In the genomic region with DNA sequence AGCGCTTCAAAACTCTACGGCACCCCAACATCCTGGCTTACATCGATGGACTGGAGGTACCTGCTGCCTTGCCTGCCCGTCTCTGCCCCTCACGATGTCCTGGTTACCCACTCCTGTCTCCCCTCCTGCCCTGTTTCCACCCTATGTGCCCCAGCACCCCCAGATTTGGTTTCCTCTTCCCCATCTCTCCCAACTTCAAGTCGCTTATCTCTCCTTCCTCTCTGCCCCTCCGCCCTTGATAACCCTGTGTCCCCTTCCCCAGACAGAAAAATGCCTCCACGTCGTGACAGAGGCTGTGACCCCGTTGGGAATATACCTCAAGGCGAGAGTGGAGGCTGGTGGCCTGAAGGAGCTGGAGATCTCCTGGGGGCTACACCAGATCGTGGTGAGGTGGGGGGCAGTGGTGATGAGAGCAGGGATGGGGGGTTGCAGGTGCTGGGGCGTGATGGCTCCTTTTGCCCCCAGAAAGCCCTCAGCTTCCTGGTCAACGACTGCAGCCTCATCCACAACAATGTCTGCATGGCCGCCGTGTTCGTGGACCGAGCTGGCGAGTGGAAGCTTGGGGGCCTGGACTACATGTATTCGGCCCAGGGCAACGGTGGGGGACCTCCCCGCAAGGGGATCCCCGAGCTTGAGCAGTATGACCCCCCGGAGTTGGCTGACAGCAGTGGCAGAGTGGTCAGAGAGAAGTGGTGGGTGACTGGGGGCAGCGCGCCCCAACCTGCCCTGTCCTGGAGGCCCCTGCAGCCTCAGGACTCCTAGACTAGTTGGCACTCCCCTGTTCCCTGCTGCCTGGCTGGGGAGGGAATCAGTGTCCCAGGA, we compare ENCODE assay signal across 8 cellular contexts. TPM values are rescaled to one million over a fixed set of nuclear protein-coding genes. Genes with fewer than 3 reads are reported as not detected.
DNase-seq lines count a peak whose midpoint lies in the region; ATAC-seq and TF ChIP-seq lines count a peak whose summit lies in the region.

No MANE protein-coding gene starts in this region.

- H3K27me3 ChIP-seq in thymus (ENCODE audit: control insufficient read depth, insufficient read depth): no peaks in the 10 kb centered on the region

- H3K4me1 Mint-ChIP-seq in activated CD4-positive, alpha-beta T cell treated with anti-CD3 and anti-CD28 coated beads, Interleukin-2, amount 10 ng/mL, durations not matched to agents 24 days and 14 days: peaks cover 56% of the 10 kb centered on the region

- peak overlapping the region; percentile 73 for H3K27ac Mint-ChIP-seq in activated CD4-positive, alpha-beta T cell treated with anti-CD3 and anti-CD28 coated beads, Interleukin-2, amount 10 ng/mL, durations not matched to agents 24 days and 14 days

- H3K4me1 ChIP-seq in thymus (ENCODE audit: control insufficient read depth, insufficient read depth, low read length): peaks cover 29% of the 10 kb centered on the region

- H3K36me3 ChIP-seq in thymus (ENCODE audit: control insufficient read depth, insufficient read depth): peaks cover 28% of the 10 kb centered on the region

- ATAC-seq in HG03439 (IDR thresholded peaks at IDR 0.05; ENCODE audit: unreplicated experiment): no peak

- 46 to 51% methylated on average over 24 to 26 of the region's 26 CpGs for WGBS in lower leg skin, 2 donors
- 63% methylated on average over 26 of the region's 26 CpGs for WGBS in thymus

- peaks cover 25% of the 10 kb centered on the region for H3K36me3 Mint-ChIP-seq in activated CD4-positive, alpha-beta T cell treated with anti-CD3 and anti-CD28 coated beads, Interleukin-2, amount 10 ng/mL, durations not matched to agents 24 days and 14 days (ENCODE audit: low read depth)

- in situ Hi-C loops in astrocyte of the cerebellum (cut with HindIII; ENCODE audit: low sequenced_read_pairs): no loop called here

- H3K9me3 ChIP-seq in thymus (ENCODE audit: control insufficient read depth): no peaks in the 10 kb centered on the region

- H3K4me3 ChIP-seq in astrocyte of the cerebellum (ENCODE audit: low read depth, low read length): peak overlapping the region; percentile 90
- H3K4me3 ChIP-seq in lower leg skin (ENCODE audit: low read depth, poor library complexity, severe bottlenecking): peak overlapping the region; percentile 96
- H3K4me3 ChIP-seq in thymus (ENCODE audit: low read length): peak overlapping the region; percentile 98

- H3K27ac ChIP-seq in thymus (ENCODE audit: low read depth): peak overlapping the region; percentile 33

- H3K9me3 Mint-ChIP-seq in activated CD4-positive, alpha-beta T cell treated with anti-CD3 and anti-CD28 coated beads, Interleukin-2, amount 10 ng/mL, durations not matched to agents 24 days and 14 days: no peaks in the 10 kb centered on the region

- TF ChIP-seq CTCF in astrocyte of the cerebellum (IDR thresholded peaks at IDR 0.05; ENCODE audit: low read depth, low read length, missing control alignments) (no peak), lower leg skin (IDR thresholded peaks at IDR 0.05) (no peak)

- no peak for TF ChIP-seq POLR2A in lower leg skin (IDR thresholded peaks at IDR 0.05)

- peak; percentile 56 for DNase-seq in activated CD4-positive, alpha-beta T cell treated with anti-CD3 and anti-CD28 coated beads, Interleukin-2, amount 10 ng/mL, durations not matched to agents 24 days and 14 days
- DNase-seq in activated CD4-positive, alpha-beta T cell treated with anti-CD3 and anti-CD28 coated beads, Interleukin-2, amount 50 U/mL, for 48 hours: no peak
- DNase-seq in astrocyte of the cerebellum (ENCODE audit: low read depth) (no peak), lower leg skin (ENCODE audit: low spot score in 2 of 2) (no peak), NCI-H187 (lab: John Stamatoyannopoulos, UW) (no peak), GF-D8 (lab: John Stamatoyannopoulos, UW) (no peak)

- intact Hi-C loops in activated CD4-positive, alpha-beta T cell treated with anti-CD3 and anti-CD28 coated beads, Interleukin-2, amount 10 ng/mL, durations not matched to agents 24 days and 14 days (cut with micrococcal nuclease): no loop called here
- intact Hi-C loops in lower leg skin (cut with DNase I; ENCODE audit: low total_unique reads): no loop called here

- peak overlapping the region; percentile 91 for H3K4me3 Mint-ChIP-seq in activated CD4-positive, alpha-beta T cell treated with anti-CD3 and anti-CD28 coated beads, Interleukin-2, amount 10 ng/mL, durations not matched to agents 24 days and 14 days

- H3K27me3 Mint-ChIP-seq in activated CD4-positive, alpha-beta T cell treated with anti-CD3 and anti-CD28 coated beads, Interleukin-2, amount 10 ng/mL, durations not matched to agents 24 days and 14 days: no peaks in the 10 kb centered on the region

RNA-seq across cellular contexts. Expression of a gene that starts 1.0 kb away (rescaled TPM):
- 94.2 and 95.8 TPM in 2 replicates for total RNA-seq in activated CD4-positive, alpha-beta T cell treated with anti-CD3 and anti-CD28 coated beads, Interleukin-2, amount 10 ng/mL, durations not matched to agents 24 days and 14 days
- 100 to 1,000 TPM in 1 of 4 donors, 10 to 100 TPM in 3; 73.1 to 103 (median 89.5) TPM for total RNA-seq in lower leg skin
- polyA plus RNA-seq in thymus: 68.1 TPM

RNA-seq across cellular contexts. Expression of a gene that starts 27.0 kb away (rescaled TPM):
- 5,198 and 5,435 TPM in 2 replicates for total RNA-seq in activated CD4-positive, alpha-beta T cell treated with anti-CD3 and anti-CD28 coated beads, Interleukin-2, amount 10 ng/mL, durations not matched to agents 24 days and 14 days
- over 10,000 TPM in 1 of 4 donors, 1,000 to 10,000 TPM in 3; 5,806 to 14,299 (median 7,416) TPM for total RNA-seq in lower leg skin
- polyA plus RNA-seq in thymus: 682 TPM

RNA-seq across cellular contexts. Expression of a gene that starts 32.3 kb away (rescaled TPM):
- 94.9 and 96.9 TPM in 2 replicates for total RNA-seq in activated CD4-positive, alpha-beta T cell treated with anti-CD3 and anti-CD28 coated beads, Interleukin-2, amount 10 ng/mL, durations not matched to agents 24 days and 14 days
- total RNA-seq in lower leg skin: 100 to 1,000 TPM in 2 of 4 donors, 10 to 100 TPM in 2; 71.9 to 113 (median 100) TPM
- 64.6 TPM for polyA plus RNA-seq in thymus

RNA-seq across cellular contexts. Expression of a gene that starts 44.4 kb away (rescaled TPM):
- total RNA-seq in activated CD4-positive, alpha-beta T cell treated with anti-CD3 and anti-CD28 coated beads, Interleukin-2, amount 10 ng/mL, durations not matched to agents 24 days and 14 days: 83.3 and 83.4 TPM in 2 replicates
- 10 to 100 TPM; 41.9 to 62.9 (median 50.6) TPM for total RNA-seq in lower leg skin
- polyA plus RNA-seq in thymus: 38.0 TPM

RNA-seq across cellular contexts. Expression of a gene that starts 46.5 kb away (rescaled TPM):
- 39.1 and 42.4 TPM in 2 replicates for total RNA-seq in activated CD4-positive, alpha-beta T cell treated with anti-CD3 and anti-CD28 coated beads, Interleukin-2, amount 10 ng/mL, durations not matched to agents 24 days and 14 days
- 10 to 100 TPM; 57.8 to 73.3 (median 61.2) TPM for total RNA-seq in lower leg skin
- polyA plus RNA-seq in thymus: 62.2 TPM
